22 cellular contexts compared by ENCODE assay signal in genomic region chr22:46732513-46732912, GRCh38. TPM values are rescaled to one million over a fixed set of nuclear protein-coding genes. Genes with fewer than 3 reads are reported as not detected.
DNase-seq lines count a peak whose midpoint lies in the region; ATAC-seq and TF ChIP-seq lines count a peak whose summit lies in the region.
"Had no signal": no experiment of that assay in that cellular context is flagged by ENCODE, and none has a peak within 500 bp of the region (broad histone marks: within the 10 kb centered on the region; RNA-seq: fewer than 3 reads in every experiment).

No MANE protein-coding gene starts in this region.

- POLR2A ChIA-PET in OCI-LY7 (lab: Charles Lee) (interaction anchor here (0.7 kb wide), 3 partner anchors 27 to 161 kb away, joined by 4 read pairs; no protein-coding TSS in a partner anchor), PC-9 (lab: Charles Lee; ENCODE audit: unreplicated experiment) (no interaction called here)

- CTCF ChIA-PET in OCI-LY7 (lab: Charles Lee; ENCODE audit: unreplicated experiment) (no interaction called here), PC-9 (lab: Charles Lee) (no interaction called here)

- H3K9me3 ChIP-seq in OCI-LY7 (ENCODE audit: low read length) (no peaks in the 10 kb centered on the region), left ventricle myocardium inferior (replicated peaks) (no peaks in the 10 kb centered on the region), gastrocnemius medialis (no peaks in the 10 kb centered on the region), PC-9 (ENCODE audit: insufficient read depth, low read depth) (no peaks in the 10 kb centered on the region)
- H3K9me3 ChIP-seq: adrenal gland, breast epithelium, tibial artery had no signal

- H3K27me3 ChIP-seq in left ventricle myocardium inferior (ENCODE audit: low read depth) (no peaks in the 10 kb centered on the region), gastrocnemius medialis (no peaks in the 10 kb centered on the region), PC-9 (ENCODE audit: insufficient read depth, low read depth) (no peaks in the 10 kb centered on the region)
- H3K27me3 ChIP-seq: adrenal gland, breast epithelium, hepatocyte, tibial artery had no signal

- ATAC-seq in Right ventricle myocardium inferior (no peak), left ventricle myocardium superior (no peak), gastrocnemius medialis (no peak)
- ATAC-seq: activated CD4-positive, CD25-positive, alpha-beta regulatory T cell treated with anti-CD3 and anti-CD28 coated beads, Interleukin-2, amount 50 U/mL, for 24 hours had no signal

- H3K27ac ChIP-seq in OCI-LY7 (ENCODE audit: low read depth, low read length, poor library complexity, severe bottlenecking): no peak overlapping the region
- peak overlapping the region; percentile 98 for H3K27ac ChIP-seq in left ventricle myocardium inferior (replicated peaks)
- peak overlapping the region; percentile 52 to 79 (median 70) for H3K27ac ChIP-seq in gastrocnemius medialis
- H3K27ac ChIP-seq in PC-9: no peak overlapping the region
- H3K27ac ChIP-seq: coronary artery, parathyroid adenoma, tibial artery had no signal

- H3K4me3 ChIP-seq in OCI-LY7 (ENCODE audit: low read depth, low read length, poor library complexity, severe bottlenecking) (no peak overlapping the region), left ventricle myocardium inferior (no peak overlapping the region), gastrocnemius medialis (no peak overlapping the region), PC-9 (no peak overlapping the region)
- H3K4me3 ChIP-seq: adrenal gland, coronary artery, hepatocyte, tibial artery had no signal

- H3K36me3 ChIP-seq in OCI-LY7 (ENCODE audit: insufficient read depth, low read length): peaks cover 10% of the 10 kb centered on the region; the same call in 1 of the 2 replicates
- no peaks in the 10 kb centered on the region for H3K36me3 ChIP-seq in left ventricle myocardium inferior
- no peaks in the 10 kb centered on the region for H3K36me3 ChIP-seq in gastrocnemius medialis
- no peaks in the 10 kb centered on the region for H3K36me3 ChIP-seq in PC-9 (ENCODE audit: low read depth)
- H3K36me3 ChIP-seq: breast epithelium had no signal

- H3K4me1 ChIP-seq in OCI-LY7 (ENCODE audit: insufficient read depth, low read length, poor library complexity, severe bottlenecking): peaks cover 47% of the 10 kb centered on the region
- peaks cover 100% of the 10 kb centered on the region for H3K4me1 ChIP-seq in left ventricle myocardium inferior
- H3K4me1 ChIP-seq in gastrocnemius medialis: peaks cover 77 to 81% of the 10 kb centered on the region in 2 donors
- peaks cover 7% of the 10 kb centered on the region for H3K4me1 ChIP-seq in PC-9 (replicated peaks; ENCODE audit: insufficient read depth)

- no peaks in the 10 kb centered on the region for H3K9me2 ChIP-seq in OCI-LY7 (ENCODE audit: insufficient read depth, low read length)
- H3K9me2 ChIP-seq in PC-9 (ENCODE audit: insufficient read depth): no peaks in the 10 kb centered on the region

- peaks cover 34% of the 10 kb centered on the region; the same call in 1 of the 2 replicates for H3K79me2 ChIP-seq in OCI-LY7 (ENCODE audit: insufficient read depth, low read depth, low read length)
- H3K79me2 ChIP-seq in PC-9 (ENCODE audit: low read depth): peaks cover 7% of the 10 kb centered on the region; the same call in 1 of the 2 replicates

- H3K4me2 ChIP-seq in OCI-LY7 (ENCODE audit: low read length) (peak overlapping the region; percentile 28; the same call in 1 of the 2 replicates), PC-9 (no peak overlapping the region)

- H4K20me1 ChIP-seq in OCI-LY7 (ENCODE audit: insufficient read depth, low read length) (peaks cover 26% of the 10 kb centered on the region), PC-9 (ENCODE audit: insufficient read depth) (no peaks in the 10 kb centered on the region)

- no peak for TF ChIP-seq POLR2A in gastrocnemius medialis (IDR thresholded peaks at IDR 0.05)

- H2AFZ ChIP-seq in OCI-LY7 (ENCODE audit: low read length): no peak overlapping the region
- no peak overlapping the region for H2AFZ ChIP-seq in PC-9
- H2AFZ ChIP-seq: hepatocyte, parathyroid adenoma had no signal

- intact Hi-C loops in Right ventricle myocardium inferior (cut with DNase I) (no loop called here), left ventricle myocardium superior (cut with micrococcal nuclease) (loop anchor here (10.0 kb wide), 1 partner anchor 48 kb away; no protein-coding TSS in a partner anchor), OCI-LY7 (cut with micrococcal nuclease; ENCODE audit: unreplicated experiment) (no loop called here), left ventricle myocardium inferior (cut with micrococcal nuclease) (no loop called here), gastrocnemius medialis (cut with DNase I; ENCODE audit: low total_unique reads) (no loop called here), PC-9 (cut with micrococcal nuclease; ENCODE audit: unreplicated experiment) (no loop called here)

- peaks cover 10% of the 10 kb centered on the region for H3F3A ChIP-seq in PC-9 (ENCODE audit: insufficient read depth, low read depth)

- DNase-seq in Right ventricle myocardium inferior (ENCODE audit: missing footprints) (peak; percentile 5), left ventricle myocardium superior (no peak), OCI-LY7 (ENCODE audit: low spot score) (no peak), left ventricle myocardium inferior (no peak), gastrocnemius medialis (no peak), NCI-H1694 (lab: John Stamatoyannopoulos, UW) (no peak), PC-9 (no peak), NCI-H2227 treated with DMSO at 0.1 percent for 48 hours (lab: John Stamatoyannopoulos, UW) (no peak)
- DNase-seq: ACHN, adrenal gland, DMS79, GOT3, KBM-7, NCI-H2029, NCI-H345, NCI-H82, tibial artery had no signal

- in situ Hi-C loops in gastrocnemius medialis (cut with MboI; ENCODE audit: low sequenced_read_pairs in 4 of 4): no loop called here

- BruUV-seq in OCI-LY7 (replicated peaks; lab: Mats Ljungman, UMichigan) (no TSS peak), PC-9 (replicated peaks; lab: Mats Ljungman, UMichigan) (no TSS peak)

- TF ChIP-seq CTCF in OCI-LY7 (conservative IDR thresholded peaks at IDR 0.05; ENCODE audit: low read length) (no peak), left ventricle myocardium inferior (IDR thresholded peaks at IDR 0.05; ENCODE audit: borderline replicate concordance) (no peak), gastrocnemius medialis (IDR thresholded peaks at IDR 0.05 in 4 of 5, conservative IDR thresholded peaks at IDR 0.05 in 1 of 5) (no peak), PC-9 (conservative IDR thresholded peaks at IDR 0.05) (no peak)

RNA-seq across cellular contexts. Expression of gene CERK, which starts 5.5 kb away (rescaled TPM):
- 71.6 TPM for total RNA-seq in Right ventricle myocardium inferior
- total RNA-seq in left ventricle myocardium superior: 87.5 TPM
- 47.9 and 48.1 TPM in 2 replicates for total RNA-seq in OCI-LY7 (2014; rRNA removed; shearing (Covaris generic))
- 34.6 and 36.6 TPM in 2 replicates for total RNA-seq in OCI-LY7 (2022)
- 76.9 TPM for total RNA-seq in left ventricle myocardium inferior
- total RNA-seq in gastrocnemius medialis: 10 to 100 TPM; 32.7 to 38.7 (median 34.8) TPM
- 24.9 and 25.9 TPM in 2 replicates for total RNA-seq in PC-9 (2021)

RNA-seq across cellular contexts. Expression of gene TBC1D22A, which starts 29.9 kb away (rescaled TPM):
- total RNA-seq in Right ventricle myocardium inferior (14.6 TPM), left ventricle myocardium superior (15.8 TPM), OCI-LY7 (2022) (43.2 and 43.9 TPM in 2 replicates), left ventricle myocardium inferior (16.2 TPM), gastrocnemius medialis (10 to 100 TPM; 18.8 to 25.2 (median 23.1) TPM), PC-9 (2021) (40.3 and 41.4 TPM in 2 replicates)
- total RNA-seq in OCI-LY7 (2014; rRNA removed; shearing (Covaris generic)): 15.0 and 22.3 TPM in 2 replicates

Comparison
In these comparisons a context has a peak if more than half of its experiments do, and no peak if none do; other contexts are left out.
1. H3K27ac ChIP-seq: peak in left ventricle myocardium inferior (single experiment) and gastrocnemius medialis (4 of 4); none in OCI-LY7 (single experiment) and PC-9 (single experiment).